Comparison of ENCODE assay signal across 10 cellular contexts in genomic region chr13:89401209-89401810, GRCh38.
A peak's percentile ranks its signal among the peaks of the same experiment; 100 is the strongest.
DNase-seq lines count a peak whose midpoint lies in the region; ATAC-seq and TF ChIP-seq lines count a peak whose summit lies in the region.
"Had no signal": no experiment of that assay in that cellular context is flagged by ENCODE, and none has a peak within 500 bp of the region (broad histone marks: within the 10 kb centered on the region; RNA-seq: fewer than 3 reads in every experiment).

No MANE protein-coding gene starts in this region.

- no peaks in the 10 kb centered on the region for H3K36me3 Mint-ChIP-seq in stimulated activated effector memory CD8-positive, alpha-beta T cell treated with anti-CD3 and anti-CD28 coated beads, Interleukin-12 subunit alpha, Interleukin-12 subunit beta, amount 100 ng/mL, for 72 hours

- H3K9me3 Mint-ChIP-seq in stimulated activated effector memory CD8-positive, alpha-beta T cell treated with anti-CD3 and anti-CD28 coated beads, Interleukin-12 subunit alpha, Interleukin-12 subunit beta, amount 100 ng/mL, for 72 hours = peaks cover 12% of the 10 kb centered on the region

- H3K4me2 ChIP-seq in skeletal muscle satellite cell (ENCODE audit: low read length) = peak overlapping the region; percentile 68

- H3K27me3 ChIP-seq in skeletal muscle satellite cell (ENCODE audit: control insufficient read depth, insufficient read depth, low read length) (no peaks in the 10 kb centered on the region), ascending aorta (no peaks in the 10 kb centered on the region)

- H3K4me1 ChIP-seq in skeletal muscle satellite cell (ENCODE audit: control insufficient read depth, insufficient read depth, low read length) (peaks cover 15% of the 10 kb centered on the region), ascending aorta (no peaks in the 10 kb centered on the region)

- no peak overlapping the region for H3K4me3 ChIP-seq in fibroblast of pulmonary artery (replicated peaks; ENCODE audit: low read depth, low read length)
- H3K4me3 ChIP-seq in skeletal muscle satellite cell (ENCODE audit: low read length) = peak overlapping the region; percentile 8
- no peak overlapping the region for H3K4me3 ChIP-seq in ascending aorta

- H3K9me3 ChIP-seq in skeletal muscle satellite cell (replicated peaks; ENCODE audit: low read length) (no peaks in the 10 kb centered on the region), ascending aorta (no peaks in the 10 kb centered on the region)

- no peaks in the 10 kb centered on the region for H3K4me1 Mint-ChIP-seq in stimulated activated effector memory CD8-positive, alpha-beta T cell treated with anti-CD3 and anti-CD28 coated beads, Interleukin-12 subunit alpha, Interleukin-12 subunit beta, amount 100 ng/mL, for 72 hours

- peak; percentile 62 for DNase-seq in HT1080 (ENCODE audit: low read depth)
- peak; percentile 6 for DNase-seq in T1000 (lab: John Stamatoyannopoulos, UW)
- DNase-seq in fibroblast of pulmonary artery (ENCODE audit: low read depth) = peak; percentile 93
- DNase-seq in ascending aorta (ENCODE audit: low spot score in 2 of 2) = no peak
- DNase-seq in stimulated activated effector memory CD8-positive, alpha-beta T cell treated with anti-CD3 and anti-CD28 coated beads, Interleukin-12 subunit alpha, Interleukin-12 subunit beta, amount 100 ng/mL, for 72 hours (ENCODE audit: low spot score in 2 of 2) = no peak
- no peak for DNase-seq in activated naive CD4-positive, alpha-beta T cell treated with Interleukin-2 at 50 U/mL for 16 hours
- no peak for DNase-seq in NCI-H2107 treated with DMSO at 0.1 percent for 48 hours (lab: John Stamatoyannopoulos, UW; ENCODE audit: unreplicated experiment)
- DNase-seq: amniotic stem cell had no signal

- H3K27ac Mint-ChIP-seq in stimulated activated effector memory CD8-positive, alpha-beta T cell treated with anti-CD3 and anti-CD28 coated beads, Interleukin-12 subunit alpha, Interleukin-12 subunit beta, amount 100 ng/mL, for 72 hours = no peak overlapping the region

- intact Hi-C loops in ascending aorta (cut with DNase I) = no loop called here

- no peak overlapping the region for H3K4me3 Mint-ChIP-seq in stimulated activated effector memory CD8-positive, alpha-beta T cell treated with anti-CD3 and anti-CD28 coated beads, Interleukin-12 subunit alpha, Interleukin-12 subunit beta, amount 100 ng/mL, for 72 hours

- no peaks in the 10 kb centered on the region for H3K36me3 ChIP-seq in skeletal muscle satellite cell (ENCODE audit: insufficient read depth, low read length)
- H3K36me3 ChIP-seq in ascending aorta = no peaks in the 10 kb centered on the region

- peak overlapping the region; percentile 58 for H3K9ac ChIP-seq in skeletal muscle satellite cell (ENCODE audit: low read depth, low read length)

- ATAC-seq in stimulated activated effector memory CD8-positive, alpha-beta T cell treated with anti-CD3 and anti-CD28 coated beads, Interleukin-12 subunit alpha, Interleukin-12 subunit beta, amount 100 ng/mL, for 72 hours = no peak

- no peak overlapping the region for H3K27ac ChIP-seq in ascending aorta
- H3K27ac ChIP-seq: VCaP had no signal

- TF ChIP-seq CTCF in fibroblast of pulmonary artery (IDR thresholded peaks at IDR 0.05; ENCODE audit: low read length, missing control alignments) (no peak), ascending aorta (IDR thresholded peaks at IDR 0.05) (no peak)

Comparison
In these comparisons a context has a peak if more than half of its experiments do, and no peak if none do; other contexts are left out.
1. DNase-seq: peak in HT1080 (single experiment), T1000 (single experiment) and fibroblast of pulmonary artery (single experiment); none in ascending aorta (0 of 2), stimulated activated effector memory CD8-positive, alpha-beta T cell treated with anti-CD3 and anti-CD28 coated beads, Interleukin-12 subunit alpha, Interleukin-12 subunit beta, amount 100 ng/mL, for 72 hours (0 of 2), activated naive CD4-positive, alpha-beta T cell treated with Interleukin-2 at 50 U/mL for 16 hours (single experiment) and NCI-H2107 treated with DMSO at 0.1 percent for 48 hours (single experiment).